ENCODE assay signal across 8 cellular contexts in genomic region chr13:25017808-25018728, GRCh38.
DNase-seq lines count a peak whose midpoint lies in the region; ATAC-seq, FAIRE-seq and TF ChIP-seq lines count a peak whose summit lies in the region.
"Not testable (repeated sequence)": the region's sequence is repeated elsewhere in the genome, so short reads cannot be mapped to it uniquely, and the experiment has no call there.

No MANE protein-coding gene starts in this region.

- H3K4me1 Mint-ChIP-seq in CD8-positive, alpha-beta memory T cell; neural crest cell: not testable (repeated sequence)

- not testable (repeated sequence) for TF ChIP-seq CTCF in HL-60 (IDR thresholded peaks at IDR 0.05; ENCODE audit: insufficient read depth, low read length); K562 (IDR thresholded peaks at IDR 0.05 in 2 of 3, conservative IDR thresholded peaks at IDR 0.05 in 1 of 3; ENCODE audit: insufficient read depth in 2 of 3, low read depth in 1 of 3, low read length in 3 of 3); neural crest cell (conservative IDR thresholded peaks at IDR 0.05)

- not testable (repeated sequence) for H3K4me3 ChIP-seq in CD8-positive, alpha-beta memory T cell (ENCODE audit: low read length); K562
- peak overlapping the region; percentile 31 for H3K4me3 ChIP-seq in HL-60 (replicated peaks; ENCODE audit: insufficient read depth, low read length)

- not testable (repeated sequence) for H3K27me3 ChIP-seq in CD8-positive, alpha-beta memory T cell (ENCODE audit: insufficient read depth, low read length, poor library complexity, severe bottlenecking)
- peaks cover 30% of the 10 kb centered on the region for H3K27me3 ChIP-seq in HL-60 (ENCODE audit: insufficient read depth, poor library complexity, severe bottlenecking)
- peaks cover 4 to 12% of the 10 kb centered on the region in 2 experiments; a peak in 3 of 5 replicates for H3K27me3 ChIP-seq in K562 (ENCODE audit: control insufficient read depth in 2 of 2, insufficient read depth in 2 of 2, low read length in 2 of 2)

- H3K27ac ChIP-seq in CD8-positive, alpha-beta memory T cell (ENCODE audit: low read depth, low read length); HL-60 (replicated peaks); K562 (ENCODE audit: extremely low read depth, low read depth, low read length): not testable (repeated sequence)

- POLR2A ChIA-PET in CD8-positive, alpha-beta memory T cell (lab: Charles Lee); K562 (lab: Yijun Ruan, JAX): not testable (repeated sequence)

- not testable (repeated sequence) for FAIRE-seq in K562 (lab: Jason Lieb, UNC)

- TF ChIP-seq EP300 in K562 (IDR thresholded peaks at IDR 0.05; ENCODE audit: low read length): not testable (repeated sequence)

- H2AFZ ChIP-seq in K562 (ENCODE audit: low read depth, low read length): not testable (repeated sequence)

- H3K79me2 ChIP-seq in K562 (ENCODE audit: control insufficient read depth, insufficient read depth, low read length): not testable (repeated sequence)

- not testable (repeated sequence) for H3K4me2 ChIP-seq in K562 (ENCODE audit: insufficient read depth, low read length)

- DNase-seq in CD8-positive, alpha-beta memory T cell: peak in 1 of 5 donors; percentile 11
- DNase-seq in HL-60 (ENCODE audit: low read depth in 1 of 2, low spot score in 1 of 2) (peak in 1 of 2 experiments; percentile 25), NCI-H345 (lab: John Stamatoyannopoulos, UW) (peak; percentile 52), left ventricle myocardium superior (peak; percentile 47)
- peak; percentile 73 for DNase-seq in activated CD4-positive, alpha-beta T cell treated with anti-CD3 and anti-CD28 coated beads for 48 hours
- DNase-seq in K562 (ENCODE audit: extremely low read depth in 1 of 4, low spot score in 3 of 4); neural crest cell (ENCODE audit: low read depth, low spot score): not testable (repeated sequence)
- peak; percentile 2 to 42 for DNase-seq in stimulated activated CD8-positive, alpha-beta memory T cell treated with anti-CD3 and anti-CD28 coated beads, Interleukin-15, amount 100 ng/mL, for 48 hours (ENCODE audit: low read depth in 2 of 2)

- not testable (repeated sequence) for H3K36me3 Mint-ChIP-seq in CD8-positive, alpha-beta memory T cell; neural crest cell (ENCODE audit: low read depth)

- not testable (repeated sequence) for H3K9ac ChIP-seq in K562 (ENCODE audit: insufficient read depth in 1 of 2, low read depth in 2 of 2, low read length in 2 of 2)

- not testable (repeated sequence) for H4K20me1 ChIP-seq in K562 (replicated peaks; ENCODE audit: control insufficient read depth, insufficient read depth, low read length)

- BruUV-seq in K562 (replicated peaks; lab: Mats Ljungman, UMichigan): not testable (repeated sequence)

- H3K4me1 ChIP-seq in CD8-positive, alpha-beta memory T cell (ENCODE audit: insufficient read depth, low read length): not testable (repeated sequence)
- H3K4me1 ChIP-seq in K562 (replicated peaks in 1 of 2; ENCODE audit: control insufficient read depth in 2 of 2, insufficient read depth in 2 of 2, low read length in 2 of 2): peaks cover 0 to 11% of the 10 kb centered on the region in 2 experiments; a peak in 3 of 5 replicates

- in situ Hi-C loops in K562 (cut with MboI): not testable (repeated sequence)

- not testable (repeated sequence) for TF ChIP-seq POLR2A in K562 (conservative IDR thresholded peaks at IDR 0.05)

- H3K9me3 ChIP-seq in CD8-positive, alpha-beta memory T cell (ENCODE audit: low read length); K562 (replicated peaks; ENCODE audit: control insufficient read depth, insufficient read depth, low read depth, low read length): not testable (repeated sequence)

- not testable (repeated sequence) for H3K9me3 Mint-ChIP-seq in CD8-positive, alpha-beta memory T cell; neural crest cell

- H3K27me3 Mint-ChIP-seq in CD8-positive, alpha-beta memory T cell: peaks cover 29 to 60% of the 10 kb centered on the region in 2 donors
- peaks cover 68% of the 10 kb centered on the region for H3K27me3 Mint-ChIP-seq in neural crest cell (ENCODE audit: low read depth)

- intact Hi-C loops in K562 (cut with micrococcal nuclease); left ventricle myocardium superior (cut with micrococcal nuclease): not testable (repeated sequence)

- not testable (repeated sequence) for TF ChIP-seq RAD21 in K562 (CRISPR knock-in tag; conservative IDR thresholded peaks at IDR 0.05 in 1 of 2, IDR thresholded peaks at IDR 0.05 in 1 of 2)

- H3K4me3 Mint-ChIP-seq in CD8-positive, alpha-beta memory T cell: peak overlapping the region in 5 of 7 donors; percentile 65 to 83 (median 79)
- H3K4me3 Mint-ChIP-seq in neural crest cell: peak overlapping the region; percentile 85

- not testable (repeated sequence) for ATAC-seq in K562
- ATAC-seq in left ventricle myocardium superior: peak; percentile 60

- CTCF ChIA-PET in CD8-positive, alpha-beta memory T cell (lab: Charles Lee): interaction anchor here (0.8 to 1.0 kb wide), 2 partner anchors 12 to 357 kb away, joined by 3 read pairs; no protein-coding TSS in a partner anchor
- CTCF ChIA-PET in K562 (lab: Yijun Ruan, JAX; ENCODE audit: low intra/inter-chr PET ratio): not testable (repeated sequence)

- not testable (repeated sequence) for H3K36me3 ChIP-seq in CD8-positive, alpha-beta memory T cell (ENCODE audit: insufficient read depth, low read length); K562 (ENCODE audit: control insufficient read depth, insufficient read depth, low read length)

- H3K27ac Mint-ChIP-seq in CD8-positive, alpha-beta memory T cell: peak overlapping the region in 1 of 8 donors; percentile 40
- not testable (repeated sequence) for H3K27ac Mint-ChIP-seq in neural crest cell (ENCODE audit: unreplicated experiment)

- not testable (repeated sequence) for H3K9me1 ChIP-seq in K562 (ENCODE audit: control insufficient read depth, insufficient read depth, low read length)

- 39% methylated on average over 11 of the region's 79 CpGs for WGBS in K562 (ENCODE audit: insufficient coverage, low coverage, missing lambda C conversion rate)

TF ChIP-seq in K562, 482 proteins besides CTCF, POLR2A, EP300 and RAD21:
- TF ChIP-seq HNRNPLL (IDR thresholded peaks at IDR 0.05; ENCODE audit: low read depth, low read length, poor library complexity, severe bottlenecking) (peak; percentile 26), NRF1 (conservative IDR thresholded peaks at IDR 0.05 in 1 of 2, IDR thresholded peaks at IDR 0.05 in 1 of 2) (peak; percentile 68 to 70)
- TF ChIP-seq, protein P1, sequence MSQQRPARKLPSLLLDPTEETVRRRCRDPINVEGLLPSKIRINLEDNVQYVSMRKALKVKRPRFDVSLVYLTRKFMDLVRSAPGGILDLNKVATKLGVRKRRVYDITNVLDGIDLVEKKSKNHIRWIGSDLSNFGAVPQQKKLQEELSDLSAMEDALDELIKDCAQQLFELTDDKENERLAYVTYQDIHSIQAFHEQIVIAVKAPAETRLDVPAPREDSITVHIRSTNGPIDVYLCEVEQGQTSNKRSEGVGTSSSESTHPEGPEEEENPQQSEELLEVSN (IDR thresholded peaks at IDR 0.05; ENCODE audit: borderline replicate concordance in 1 of 2, extremely low read depth in 1 of 2, insufficient read depth in 1 of 2, insufficient read length in 1 of 2, low read depth in 1 of 2, low read length in 1 of 2, poor library complexity in 1 of 2, severe bottlenecking in 1 of 2): peak in 1 of 2 experiments; percentile 45
